Comparison of ENCODE assay signal across 1 cellular context in the genomic region with DNA sequence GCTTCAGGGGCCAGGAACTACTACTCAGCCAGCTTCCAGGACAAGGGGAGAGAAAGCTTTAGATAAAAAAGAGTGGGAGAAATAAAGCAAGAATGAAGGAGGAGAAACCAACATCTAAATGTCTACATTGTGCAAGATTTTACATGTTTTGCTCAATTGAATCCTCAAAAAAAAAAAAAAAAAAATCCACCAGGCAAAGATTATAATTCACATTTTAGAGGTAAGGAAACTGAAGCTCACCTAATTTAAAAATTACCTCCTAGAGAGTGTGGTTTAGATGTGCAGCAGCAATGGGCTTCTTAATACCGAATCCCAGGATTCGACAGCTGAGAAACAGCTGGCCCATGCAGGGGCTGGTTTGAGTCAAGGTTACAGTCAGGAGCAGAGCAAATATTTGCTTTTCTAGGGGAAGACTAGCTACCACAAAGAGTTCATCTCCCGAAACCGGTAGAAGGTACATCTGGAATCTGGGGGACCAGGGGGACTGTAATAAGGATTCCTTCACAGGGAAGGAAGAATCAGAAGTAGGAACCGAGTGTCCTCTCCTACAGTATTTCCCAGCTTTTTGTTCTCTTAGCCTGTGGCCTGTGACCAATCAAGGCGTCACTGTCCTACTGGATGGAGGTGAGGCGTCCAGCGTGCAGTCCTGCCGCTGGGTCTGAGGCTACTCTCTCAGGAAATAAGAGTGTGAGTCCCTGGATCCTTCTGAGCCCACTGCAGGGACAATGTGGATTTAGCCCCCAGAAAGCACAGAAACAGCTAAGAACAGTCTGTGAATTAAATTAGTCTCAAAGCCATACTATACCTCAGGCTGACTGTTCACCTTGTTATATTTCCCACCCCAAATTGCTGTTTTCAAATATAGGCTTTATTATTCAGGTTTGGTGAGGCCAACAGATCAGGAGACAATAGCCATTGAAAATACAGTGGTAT.
TF ChIP-seq lines count a peak whose summit lies in the region.

No MANE protein-coding gene starts in this region.

TF ChIP-seq in HepG2, 621 proteins besides CTCF, POLR2A, EP300 and RAD21 (continued from another document and continues in another):
- TF ChIP-seq, protein P1, sequence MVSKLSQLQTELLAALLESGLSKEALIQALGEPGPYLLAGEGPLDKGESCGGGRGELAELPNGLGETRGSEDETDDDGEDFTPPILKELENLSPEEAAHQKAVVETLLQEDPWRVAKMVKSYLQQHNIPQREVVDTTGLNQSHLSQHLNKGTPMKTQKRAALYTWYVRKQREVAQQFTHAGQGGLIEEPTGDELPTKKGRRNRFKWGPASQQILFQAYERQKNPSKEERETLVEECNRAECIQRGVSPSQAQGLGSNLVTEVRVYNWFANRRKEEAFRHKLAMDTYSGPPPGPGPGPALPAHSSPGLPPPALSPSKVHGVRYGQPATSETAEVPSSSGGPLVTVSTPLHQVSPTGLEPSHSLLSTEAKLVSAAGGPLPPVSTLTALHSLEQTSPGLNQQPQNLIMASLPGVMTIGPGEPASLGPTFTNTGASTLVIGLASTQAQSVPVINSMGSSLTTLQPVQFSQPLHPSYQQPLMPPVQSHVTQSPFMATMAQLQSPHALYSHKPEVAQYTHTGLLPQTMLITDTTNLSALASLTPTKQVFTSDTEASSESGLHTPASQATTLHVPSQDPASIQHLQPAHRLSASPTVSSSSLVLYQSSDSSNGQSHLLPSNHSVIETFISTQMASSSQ (IDR thresholded peaks at IDR 0.05; ENCODE audit: low read depth): peak; percentile 48; the same call in 1 of the 2 replicates
- TF ChIP-seq, protein P1 (CRISPR knock-in tag; IDR thresholded peaks at IDR 0.05; ENCODE audit: borderline replicate concordance): no peak
- peak; percentile 79 for TF ChIP-seq ZBTB7B (CRISPR knock-in tag; IDR thresholded peaks at IDR 0.05)
- TF ChIP-seq, protein P2, sequence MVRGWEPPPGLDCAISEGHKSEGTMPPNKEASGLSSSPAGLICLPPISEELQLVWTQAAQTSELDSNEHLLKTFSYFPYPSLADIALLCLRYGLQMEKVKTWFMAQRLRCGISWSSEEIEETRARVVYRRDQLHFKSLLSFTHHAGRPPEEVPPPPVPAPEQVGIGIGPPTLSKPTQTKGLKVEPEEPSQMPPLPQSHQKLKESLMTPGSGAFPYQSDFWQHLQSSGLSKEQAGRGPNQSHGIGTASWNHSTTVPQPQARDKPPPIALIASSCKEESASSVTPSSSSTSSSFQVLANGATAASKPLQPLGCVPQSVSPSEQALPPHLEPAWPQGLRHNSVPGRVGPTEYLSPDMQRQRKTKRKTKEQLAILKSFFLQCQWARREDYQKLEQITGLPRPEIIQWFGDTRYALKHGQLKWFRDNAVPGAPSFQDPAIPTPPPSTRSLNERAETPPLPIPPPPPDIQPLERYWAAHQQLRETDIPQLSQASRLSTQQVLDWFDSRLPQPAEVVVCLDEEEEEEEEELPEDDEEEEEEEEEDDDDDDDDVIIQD (CRISPR knock-in tag; IDR thresholded peaks at IDR 0.05; ENCODE audit: low read depth): peak; percentile 81
- TF ChIP-seq, protein P3, sequence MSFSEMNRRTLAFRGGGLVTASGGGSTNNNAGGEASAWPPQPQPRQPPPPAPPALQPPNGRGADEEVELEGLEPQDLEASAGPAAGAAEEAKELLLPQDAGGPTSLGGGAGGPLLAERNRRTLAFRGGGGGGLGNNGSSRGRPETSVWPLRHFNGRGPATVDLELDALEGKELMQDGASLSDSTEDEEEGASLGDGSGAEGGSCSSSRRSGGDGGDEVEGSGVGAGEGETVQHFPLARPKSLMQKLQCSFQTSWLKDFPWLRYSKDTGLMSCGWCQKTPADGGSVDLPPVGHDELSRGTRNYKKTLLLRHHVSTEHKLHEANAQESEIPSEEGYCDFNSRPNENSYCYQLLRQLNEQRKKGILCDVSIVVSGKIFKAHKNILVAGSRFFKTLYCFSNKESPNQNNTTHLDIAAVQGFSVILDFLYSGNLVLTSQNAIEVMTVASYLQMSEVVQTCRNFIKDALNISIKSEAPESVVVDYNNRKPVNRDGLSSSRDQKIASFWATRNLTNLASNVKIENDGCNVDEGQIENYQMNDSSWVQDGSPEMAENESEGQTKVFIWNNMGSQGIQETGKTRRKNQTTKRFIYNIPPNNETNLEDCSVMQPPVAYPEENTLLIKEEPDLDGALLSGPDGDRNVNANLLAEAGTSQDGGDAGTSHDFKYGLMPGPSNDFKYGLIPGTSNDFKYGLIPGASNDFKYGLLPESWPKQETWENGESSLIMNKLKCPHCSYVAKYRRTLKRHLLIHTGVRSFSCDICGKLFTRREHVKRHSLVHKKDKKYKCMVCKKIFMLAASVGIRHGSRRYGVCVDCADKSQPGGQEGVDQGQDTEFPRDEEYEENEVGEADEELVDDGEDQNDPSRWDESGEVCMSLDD (CRISPR knock-in tag; IDR thresholded peaks at IDR 0.05; ENCODE audit: borderline replicate concordance): peak; percentile 60; the same call in 1 of the 2 replicates
- no peak for TF ChIP-seq ZNF512B (CRISPR knock-in tag; IDR thresholded peaks at IDR 0.05; ENCODE audit: borderline replicate concordance)
- TF ChIP-seq ELF1 (CRISPR knock-in tag; IDR thresholded peaks at IDR 0.05): peak; percentile 40; the same call in 1 of the 2 replicates
- peak; percentile 86; the same call in 1 of the 2 replicates for TF ChIP-seq FOXJ3 (CRISPR knock-in tag; IDR thresholded peaks at IDR 0.05; ENCODE audit: borderline replicate concordance)
- no peak for TF ChIP-seq ESRRA (CRISPR knock-in tag; IDR thresholded peaks at IDR 0.05; ENCODE audit: low read depth)
- 0 out of 2 replicates have a peak, but pooled peaks have one; percentile 56 for TF ChIP-seq ZKSCAN5 (CRISPR knock-in tag; IDR thresholded peaks at IDR 0.05)
- TF ChIP-seq SMYD3 (CRISPR knock-in tag; IDR thresholded peaks at IDR 0.05): no peak
- peak; percentile 18; the same call in 1 of the 2 replicates for TF ChIP-seq ZSCAN29 (CRISPR knock-in tag; conservative IDR thresholded peaks at IDR 0.05)
- TF ChIP-seq, protein P4, sequence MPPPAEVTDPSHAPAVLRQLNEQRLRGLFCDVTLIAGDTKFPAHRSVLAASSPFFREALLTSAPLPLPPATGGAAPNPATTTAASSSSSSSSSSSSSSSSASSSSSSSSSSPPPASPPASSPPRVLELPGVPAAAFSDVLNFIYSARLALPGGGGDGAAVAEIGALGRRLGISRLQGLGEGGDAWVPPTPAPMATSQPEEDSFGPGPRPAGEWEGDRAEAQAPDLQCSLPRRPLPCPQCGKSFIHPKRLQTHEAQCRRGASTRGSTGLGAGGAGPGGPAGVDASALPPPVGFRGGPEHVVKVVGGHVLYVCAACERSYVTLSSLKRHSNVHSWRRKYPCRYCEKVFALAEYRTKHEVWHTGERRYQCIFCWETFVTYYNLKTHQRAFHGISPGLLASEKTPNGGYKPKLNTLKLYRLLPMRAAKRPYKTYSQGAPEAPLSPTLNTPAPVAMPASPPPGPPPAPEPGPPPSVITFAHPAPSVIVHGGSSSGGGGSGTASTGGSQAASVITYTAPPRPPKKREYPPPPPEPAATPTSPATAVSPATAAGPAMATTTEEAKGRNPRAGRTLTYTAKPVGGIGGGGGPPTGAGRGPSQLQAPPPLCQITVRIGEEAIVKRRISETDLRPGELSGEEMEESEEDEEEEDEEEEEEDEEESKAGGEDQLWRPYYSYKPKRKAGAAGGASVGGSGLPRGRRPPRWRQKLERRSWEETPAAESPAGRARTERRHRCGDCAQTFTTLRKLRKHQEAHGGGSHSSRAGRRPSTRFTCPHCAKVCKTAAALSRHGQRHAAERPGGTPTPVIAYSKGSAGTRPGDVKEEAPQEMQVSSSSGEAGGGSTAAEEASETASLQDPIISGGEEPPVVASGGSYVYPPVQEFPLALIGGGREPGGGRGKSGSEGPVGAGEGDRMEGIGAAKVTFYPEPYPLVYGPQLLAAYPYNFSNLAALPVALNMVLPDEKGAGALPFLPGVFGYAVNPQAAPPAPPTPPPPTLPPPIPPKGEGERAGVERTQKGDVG (CRISPR knock-in tag; IDR thresholded peaks at IDR 0.05; ENCODE audit: borderline replicate concordance): peak; percentile 12; the same call in 1 of the 2 replicates
- TF ChIP-seq ZNF777 (CRISPR knock-in tag; IDR thresholded peaks at IDR 0.05): peak; percentile 58
- TF ChIP-seq STAG1 (CRISPR knock-in tag; IDR thresholded peaks at IDR 0.05): peak; percentile 37
- TF ChIP-seq, protein P5, sequence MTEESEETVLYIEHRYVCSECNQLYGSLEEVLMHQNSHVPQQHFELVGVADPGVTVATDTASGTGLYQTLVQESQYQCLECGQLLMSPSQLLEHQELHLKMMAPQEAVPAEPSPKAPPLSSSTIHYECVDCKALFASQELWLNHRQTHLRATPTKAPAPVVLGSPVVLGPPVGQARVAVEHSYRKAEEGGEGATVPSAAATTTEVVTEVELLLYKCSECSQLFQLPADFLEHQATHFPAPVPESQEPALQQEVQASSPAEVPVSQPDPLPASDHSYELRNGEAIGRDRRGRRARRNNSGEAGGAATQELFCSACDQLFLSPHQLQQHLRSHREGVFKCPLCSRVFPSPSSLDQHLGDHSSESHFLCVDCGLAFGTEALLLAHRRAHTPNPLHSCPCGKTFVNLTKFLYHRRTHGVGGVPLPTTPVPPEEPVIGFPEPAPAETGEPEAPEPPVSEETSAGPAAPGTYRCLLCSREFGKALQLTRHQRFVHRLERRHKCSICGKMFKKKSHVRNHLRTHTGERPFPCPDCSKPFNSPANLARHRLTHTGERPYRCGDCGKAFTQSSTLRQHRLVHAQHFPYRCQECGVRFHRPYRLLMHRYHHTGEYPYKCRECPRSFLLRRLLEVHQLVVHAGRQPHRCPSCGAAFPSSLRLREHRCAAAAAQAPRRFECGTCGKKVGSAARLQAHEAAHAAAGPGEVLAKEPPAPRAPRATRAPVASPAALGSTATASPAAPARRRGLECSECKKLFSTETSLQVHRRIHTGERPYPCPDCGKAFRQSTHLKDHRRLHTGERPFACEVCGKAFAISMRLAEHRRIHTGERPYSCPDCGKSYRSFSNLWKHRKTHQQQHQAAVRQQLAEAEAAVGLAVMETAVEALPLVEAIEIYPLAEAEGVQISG (CRISPR knock-in tag; IDR thresholded peaks at IDR 0.05): peak; percentile 77
- TF ChIP-seq MXD4 (CRISPR knock-in tag; IDR thresholded peaks at IDR 0.05): peak; percentile 17; the same call in 1 of the 2 replicates
- no peak; the same call in 1 of the 2 replicates for TF ChIP-seq ZNF414 (CRISPR knock-in tag; IDR thresholded peaks at IDR 0.05)
- TF ChIP-seq ZNF841 (CRISPR knock-in tag; IDR thresholded peaks at IDR 0.05; ENCODE audit: borderline replicate concordance): no peak
- peak; percentile 24; the same call in 1 of the 2 replicates for TF ChIP-seq KDM5B (CRISPR knock-in tag; IDR thresholded peaks at IDR 0.05; ENCODE audit: borderline replicate concordance)
- TF ChIP-seq KDM2A (CRISPR knock-in tag; IDR thresholded peaks at IDR 0.05; ENCODE audit: borderline replicate concordance, low read depth): 0 out of 2 replicates have a peak, but pooled peaks have one; percentile 33
- no peak for TF ChIP-seq EED (CRISPR knock-in tag; IDR thresholded peaks at IDR 0.05)
- 0 out of 2 replicates have a peak, but pooled peaks have one; percentile 46 for TF ChIP-seq FOXK1 (CRISPR knock-in tag; IDR thresholded peaks at IDR 0.05; ENCODE audit: borderline replicate concordance, low read depth)
- TF ChIP-seq ZNF234 (CRISPR knock-in tag; conservative IDR thresholded peaks at IDR 0.05): no peak
- TF ChIP-seq ZBTB25 (CRISPR knock-in tag; IDR thresholded peaks at IDR 0.05): peak; percentile 53; the same call in 1 of the 2 replicates
- peak; percentile 88 for TF ChIP-seq RXRB (CRISPR knock-in tag; IDR thresholded peaks at IDR 0.05; ENCODE audit: borderline replicate concordance)
- peak; percentile 62; the same call in 1 of the 2 replicates for TF ChIP-seq NFKBIZ (CRISPR knock-in tag; IDR thresholded peaks at IDR 0.05)
- TF ChIP-seq MYC (CRISPR knock-in tag; IDR thresholded peaks at IDR 0.05; ENCODE audit: borderline replicate concordance): peak; percentile 27; the same call in 1 of the 2 replicates
- 0 out of 2 replicates have a peak, but pooled peaks have one; percentile 38 for TF ChIP-seq ZNF235 (CRISPR knock-in tag; IDR thresholded peaks at IDR 0.05; ENCODE audit: borderline replicate concordance)
